ENCODE assay signal across 1 cellular context in genomic region chr18:12278765-12279682, GRCh38.
TF ChIP-seq lines count a peak whose summit lies in the region.

No MANE protein-coding gene starts in this region.

TF ChIP-seq in HepG2, 621 proteins besides CTCF, POLR2A, EP300 and RAD21 (continued from another document and continues in another):
- TF ChIP-seq MXD1 (CRISPR knock-in tag; IDR thresholded peaks at IDR 0.05), result no peak
- peak; percentile 38; the same call in 1 of the 2 replicates for TF ChIP-seq ZNF784 (CRISPR knock-in tag; IDR thresholded peaks at IDR 0.05; ENCODE audit: borderline replicate concordance)
- no peak for TF ChIP-seq KDM2A (CRISPR knock-in tag; IDR thresholded peaks at IDR 0.05; ENCODE audit: borderline replicate concordance, low read depth)
- no peak for TF ChIP-seq SNRNP70 (IDR thresholded peaks at IDR 0.05; ENCODE audit: low read depth, low read length)
- TF ChIP-seq GATA4 (IDR thresholded peaks at IDR 0.05; ENCODE audit: borderline replicate concordance, low read depth), result no peak
- no peak for TF ChIP-seq ZNF33B (CRISPR knock-in tag; IDR thresholded peaks at IDR 0.05)
- no peak for TF ChIP-seq MED13 (CRISPR knock-in tag; IDR thresholded peaks at IDR 0.05)
- TF ChIP-seq ZFYVE20 (CRISPR knock-in tag; IDR thresholded peaks at IDR 0.05; ENCODE audit: borderline replicate concordance, low read depth), result no peak
- no peak for TF ChIP-seq CCDC6 (CRISPR knock-in tag; IDR thresholded peaks at IDR 0.05)
- no peak for TF ChIP-seq ZKSCAN8 (CRISPR knock-in tag; IDR thresholded peaks at IDR 0.05; ENCODE audit: borderline replicate concordance)
- TF ChIP-seq ZNF264 (CRISPR knock-in tag; IDR thresholded peaks at IDR 0.05), result no peak
- no peak for TF ChIP-seq ZSCAN20 (CRISPR knock-in tag; IDR thresholded peaks at IDR 0.05; ENCODE audit: borderline replicate concordance)
- no peak for TF ChIP-seq ZFP1 (CRISPR knock-in tag; IDR thresholded peaks at IDR 0.05)
- TF ChIP-seq ATF7-NPFF (CRISPR knock-in tag; IDR thresholded peaks at IDR 0.05; ENCODE audit: low read depth), result no peak
- TF ChIP-seq ZNF367 (CRISPR knock-in tag; IDR thresholded peaks at IDR 0.05; ENCODE audit: borderline replicate concordance), result no peak
- TF ChIP-seq ZNF558 (CRISPR knock-in tag; IDR thresholded peaks at IDR 0.05; ENCODE audit: borderline replicate concordance), result 0 out of 2 replicates have a peak, but pooled peaks have one; percentile 29
- no peak for TF ChIP-seq RBM39 (IDR thresholded peaks at IDR 0.05; ENCODE audit: low read depth, low read length, poor library complexity, severe bottlenecking)
- no peak for TF ChIP-seq SP1 (IDR thresholded peaks at IDR 0.05)
- no peak for TF ChIP-seq SP1 (CRISPR knock-in tag; IDR thresholded peaks at IDR 0.05)
- TF ChIP-seq LBX2 (CRISPR knock-in tag; IDR thresholded peaks at IDR 0.05; ENCODE audit: borderline replicate concordance), result 0 out of 2 replicates have a peak, but pooled peaks have one; percentile 46
- no peak for TF ChIP-seq IRX3 (CRISPR knock-in tag; IDR thresholded peaks at IDR 0.05; ENCODE audit: borderline replicate concordance, low read depth)
- TF ChIP-seq JARID2 (CRISPR knock-in tag; IDR thresholded peaks at IDR 0.05; ENCODE audit: insufficient replicate concordance), result no peak
- TF ChIP-seq NCOA5 (CRISPR knock-in tag; IDR thresholded peaks at IDR 0.05), result no peak
- TF ChIP-seq ZBTB3 (CRISPR knock-in tag; IDR thresholded peaks at IDR 0.05; ENCODE audit: borderline replicate concordance, low read depth), result no peak
- TF ChIP-seq KIAA2018 (CRISPR knock-in tag; IDR thresholded peaks at IDR 0.05; ENCODE audit: borderline replicate concordance), result no peak
- peak; percentile 80 for TF ChIP-seq GABPB1 (CRISPR knock-in tag; IDR thresholded peaks at IDR 0.05)
- no peak for TF ChIP-seq MED1 (CRISPR knock-in tag; IDR thresholded peaks at IDR 0.05)
- TF ChIP-seq ZSCAN25 (CRISPR knock-in tag; IDR thresholded peaks at IDR 0.05), result no peak
- TF ChIP-seq ZNF773 (CRISPR knock-in tag; IDR thresholded peaks at IDR 0.05; ENCODE audit: borderline replicate concordance), result no peak
- TF ChIP-seq ZNF451 (CRISPR knock-in tag; IDR thresholded peaks at IDR 0.05), result no peak; the same call in 1 of the 2 replicates
- TF ChIP-seq TRIM24 (CRISPR knock-in tag; IDR thresholded peaks at IDR 0.05), result no peak
- TF ChIP-seq ZNF746 (CRISPR knock-in tag; IDR thresholded peaks at IDR 0.05), result no peak
- TF ChIP-seq ZSCAN9 (CRISPR knock-in tag; IDR thresholded peaks at IDR 0.05; ENCODE audit: borderline replicate concordance), result 0 out of 2 replicates have a peak, but pooled peaks have one; percentile 15
- TF ChIP-seq ZNF660 (CRISPR knock-in tag; IDR thresholded peaks at IDR 0.05; ENCODE audit: borderline replicate concordance, low read depth), result no peak
- TF ChIP-seq PHF8 (CRISPR knock-in tag; IDR thresholded peaks at IDR 0.05), result peak; percentile 40
- TF ChIP-seq NFAT5 (CRISPR knock-in tag; IDR thresholded peaks at IDR 0.05), result no peak
- no peak for TF ChIP-seq HCFC1 (IDR thresholded peaks at IDR 0.05; ENCODE audit: low read depth, low read length)
- TF ChIP-seq HOXA7 (CRISPR knock-in tag; IDR thresholded peaks at IDR 0.05), result no peak
- no peak for TF ChIP-seq ZNF362 (CRISPR knock-in tag; IDR thresholded peaks at IDR 0.05; ENCODE audit: borderline replicate concordance)
- TF ChIP-seq ZNF576 (CRISPR knock-in tag; IDR thresholded peaks at IDR 0.05), result no peak
- no peak for TF ChIP-seq E2F1 (CRISPR knock-in tag; IDR thresholded peaks at IDR 0.05)
- TF ChIP-seq XRCC5 (optimal IDR thresholded peaks at IDR 0.05; ENCODE audit: low read length), result no peak
- TF ChIP-seq NR0B2 (CRISPR knock-in tag; IDR thresholded peaks at IDR 0.05), result no peak
- TF ChIP-seq RNF2 (conservative IDR thresholded peaks at IDR 0.05; ENCODE audit: low read depth), result no peak
- TF ChIP-seq ELF4 (CRISPR knock-in tag; IDR thresholded peaks at IDR 0.05; ENCODE audit: borderline replicate concordance), result no peak
- TF ChIP-seq ZNF562 (CRISPR knock-in tag; IDR thresholded peaks at IDR 0.05; ENCODE audit: borderline replicate concordance), result no peak
- TF ChIP-seq GMEB2 (CRISPR knock-in tag; IDR thresholded peaks at IDR 0.05; ENCODE audit: low read depth), result no peak
